In genomic region chr18:49460958-49461601, GRCh38 we compare ENCODE assay signal across 8 cellular contexts. TPM values are rescaled to one million over a fixed set of nuclear protein-coding genes. Genes with fewer than 3 reads are reported as not detected.
A peak's percentile ranks its signal among the peaks of the same experiment; 100 is the strongest.
DNase-seq lines count a peak whose midpoint lies in the region; ATAC-seq and TF ChIP-seq lines count a peak whose summit lies in the region.

No MANE protein-coding gene starts in this region.

- H3K36me3 Mint-ChIP-seq in activated naive CD8-positive, alpha-beta T cell treated with anti-CD3 and anti-CD28 coated beads, Interleukin-2, amount 50 U/mL, for 24 hours (ENCODE audit: low read depth) = peaks cover 4% of the 10 kb centered on the region

- TF ChIP-seq POLR2A in right lobe of liver (IDR thresholded peaks at IDR 0.05) (no peak), upper lobe of left lung (IDR thresholded peaks at IDR 0.05) (no peak)

- no peaks in the 10 kb centered on the region for H3K36me3 ChIP-seq in left ventricle myocardium inferior
- no peaks in the 10 kb centered on the region for H3K36me3 ChIP-seq in right lobe of liver
- no peaks in the 10 kb centered on the region for H3K36me3 ChIP-seq in upper lobe of left lung

- H3K9me3 ChIP-seq in left ventricle myocardium inferior (replicated peaks) (no peaks in the 10 kb centered on the region), right lobe of liver (no peaks in the 10 kb centered on the region), upper lobe of left lung (no peaks in the 10 kb centered on the region)

- peak overlapping the region; percentile 96 for H3K27ac Mint-ChIP-seq in activated naive CD8-positive, alpha-beta T cell treated with anti-CD3 and anti-CD28 coated beads, Interleukin-2, amount 50 U/mL, for 24 hours

- TF ChIP-seq CTCF in left ventricle myocardium inferior (IDR thresholded peaks at IDR 0.05; ENCODE audit: borderline replicate concordance) (no peak), right lobe of liver (IDR thresholded peaks at IDR 0.05) (no peak), upper lobe of left lung (IDR thresholded peaks at IDR 0.05) (no peak)

- H3K4me3 Mint-ChIP-seq in activated naive CD8-positive, alpha-beta T cell treated with anti-CD3 and anti-CD28 coated beads, Interleukin-2, amount 50 U/mL, for 24 hours = peak overlapping the region; percentile 84

- H3K4me3 ChIP-seq in left ventricle myocardium inferior = peak overlapping the region; percentile 91
- H3K4me3 ChIP-seq in right lobe of liver = peak overlapping the region; percentile 74 to 98 (median 93)
- H3K4me3 ChIP-seq in upper lobe of left lung = peak overlapping the region; percentile 78 to 99 (median 89)

- peaks cover 36% of the 10 kb centered on the region for H3K4me1 Mint-ChIP-seq in activated naive CD8-positive, alpha-beta T cell treated with anti-CD3 and anti-CD28 coated beads, Interleukin-2, amount 50 U/mL, for 24 hours

- intact Hi-C loops in left ventricle myocardium inferior (cut with micrococcal nuclease) = no loop called here
- intact Hi-C loops in left ventricle myocardium superior (cut with micrococcal nuclease) = no loop called here
- intact Hi-C loops in right lobe of liver (cut with DNase I) = no loop called here

- no peaks in the 10 kb centered on the region for H3K9me3 Mint-ChIP-seq in activated naive CD8-positive, alpha-beta T cell treated with anti-CD3 and anti-CD28 coated beads, Interleukin-2, amount 50 U/mL, for 24 hours

- ATAC-seq in left ventricle myocardium superior (no peak), right lobe of liver (peak in 1 of 4 donors; percentile 1), upper lobe of left lung (ENCODE audit: low FRiP score in 2 of 2) (peak in 1 of 2 donors; percentile 21), GM21423 (IDR thresholded peaks at IDR 0.05; ENCODE audit: unreplicated experiment) (no peak)
- peak; percentile 2 for ATAC-seq in activated naive CD8-positive, alpha-beta T cell treated with anti-CD3 and anti-CD28 coated beads, Interleukin-2, amount 50 U/mL, for 24 hours

- no peaks in the 10 kb centered on the region for H3K27me3 Mint-ChIP-seq in activated naive CD8-positive, alpha-beta T cell treated with anti-CD3 and anti-CD28 coated beads, Interleukin-2, amount 50 U/mL, for 24 hours

- H3K4me1 ChIP-seq in left ventricle myocardium inferior = peaks cover 37% of the 10 kb centered on the region
- H3K4me1 ChIP-seq in right lobe of liver = peaks cover 0 to 8% (median 0%) of the 10 kb centered on the region in 4 donors
- peaks cover 9 to 34% (median 18%) of the 10 kb centered on the region in 4 donors for H3K4me1 ChIP-seq in upper lobe of left lung

- H3K27me3 ChIP-seq in left ventricle myocardium inferior (ENCODE audit: low read depth) = no peaks in the 10 kb centered on the region
- no peaks in the 10 kb centered on the region for H3K27me3 ChIP-seq in right lobe of liver
- no peaks in the 10 kb centered on the region for H3K27me3 ChIP-seq in upper lobe of left lung

- 60% methylated on average over 15 of the region's 19 CpGs for WGBS in right lobe of liver (ENCODE audit: insufficient coverage, low coverage, low lambda C conversion rate, missing lambda C conversion rate)
- WGBS in upper lobe of left lung, 2 donors = 42 to 64% methylated on average over 19 of the region's 19 CpGs

- H3K27ac ChIP-seq in left ventricle myocardium inferior (replicated peaks) (peak overlapping the region; percentile 90), right lobe of liver (peak overlapping the region in 2 of 3 donors; percentile 76 to 87), upper lobe of left lung (peak overlapping the region; percentile 85 to 95 (median 89))

- DNase-seq in left ventricle myocardium inferior = no peak
- DNase-seq in left ventricle myocardium superior = no peak
- no peak for DNase-seq in activated naive CD8-positive, alpha-beta T cell treated with anti-CD3 and anti-CD28 coated beads, Interleukin-2, amount 50 U/mL, for 24 hours
- no peak for DNase-seq in right lobe of liver
- peak in 1 of 2 donors; percentile 31 for DNase-seq in upper lobe of left lung
- no peak for DNase-seq in SHP77 (lab: John Stamatoyannopoulos, UW)
- DNase-seq in NCI-H226 = no peak

- no peak for TF ChIP-seq EP300 in upper lobe of left lung (IDR thresholded peaks at IDR 0.05)

RNA-seq across cellular contexts. Expression of gene DYM, which starts 0.6 kb away (rescaled TPM):
- total RNA-seq in left ventricle myocardium inferior (41.2 TPM), left ventricle myocardium superior (54.1 TPM), right lobe of liver (10 to 100 TPM; 19.0 to 31.1 (median 25.7) TPM), upper lobe of left lung (100 to 1,000 TPM in 1 of 6 donors, 10 to 100 TPM in 5; 34.9 to 113 (median 46.9) TPM)

RNA-seq across cellular contexts. Expression of gene C18orf32, which starts 26.0 kb away (rescaled TPM):
- total RNA-seq in left ventricle myocardium inferior (57.4 TPM), left ventricle myocardium superior (49.3 TPM), right lobe of liver (10 to 100 TPM; 24.8 to 41.1 (median 31.1) TPM), upper lobe of left lung (10 to 100 TPM; 17.8 to 68.8 (median 56.5) TPM)

RNA-seq across cellular contexts. Expression of gene RPL17, which starts 31.2 kb away (rescaled TPM):
- total RNA-seq in left ventricle myocardium inferior (738 TPM), left ventricle myocardium superior (739 TPM), right lobe of liver (100 to 1,000 TPM; 385 to 554 (median 483) TPM), upper lobe of left lung (1,000 to 10,000 TPM in 4 of 6 donors, 100 to 1,000 TPM in 2; 489 to 1,445 (median 1,064) TPM)
